Comparison of ENCODE assay signal across 8 cellular contexts in genomic region chr19:2785244-2786000, GRCh38. TPM values are rescaled to one million over a fixed set of nuclear protein-coding genes. Genes with fewer than 3 reads are reported as not detected.
A peak's percentile ranks its signal among the peaks of the same experiment; 100 is the strongest.
DNase-seq lines count a peak whose midpoint lies in the region; ATAC-seq lines count a peak whose summit lies in the region.

Gene THOP1 (plus strand): TSS chr19:2785503. CDS start chr19:2785663, 160 bp downstream.

- H3K36me3 Mint-ChIP-seq in dendritic cell treated with granulocyte-macrophage colony-stimulating factor and Interleukin-4, amounts not matched to agents 40 ng/mL and 50 ng/mL, for 4 days (ENCODE audit: low read depth) = peaks cover 28% of the 10 kb centered on the region

- no peaks in the 10 kb centered on the region for H3K27me3 ChIP-seq in BLaER1

- peaks cover 57% of the 10 kb centered on the region for H3K4me1 Mint-ChIP-seq in dendritic cell treated with granulocyte-macrophage colony-stimulating factor and Interleukin-4, amounts not matched to agents 40 ng/mL and 50 ng/mL, for 4 days (ENCODE audit: low read depth)

- ATAC-seq in GM19351 (IDR thresholded peaks at IDR 0.05; ENCODE audit: unreplicated experiment) (peak; percentile 60), HG03521 (IDR thresholded peaks at IDR 0.05; ENCODE audit: unreplicated experiment) (peak; percentile 62), left lobe of liver (peak; percentile 89)

- peaks cover 49% of the 10 kb centered on the region for H3K36me3 ChIP-seq in BLaER1

- peaks cover 67% of the 10 kb centered on the region for H4K20me1 ChIP-seq in BLaER1

- H3K9me3 Mint-ChIP-seq in dendritic cell treated with granulocyte-macrophage colony-stimulating factor and Interleukin-4, amounts not matched to agents 40 ng/mL and 50 ng/mL, for 4 days = no peaks in the 10 kb centered on the region

- H3K4me3 Mint-ChIP-seq in dendritic cell treated with granulocyte-macrophage colony-stimulating factor and Interleukin-4, amounts not matched to agents 40 ng/mL and 50 ng/mL, for 4 days = peak within 1 kb of the TSS; percentile 91

- peak within 1 kb of the TSS; percentile 93 for H3K27ac ChIP-seq in BLaER1

- H3K4me3 ChIP-seq in BLaER1 = peak within 1 kb of the TSS; percentile 98

- H3K4me1 ChIP-seq in BLaER1 = peaks cover 75% of the 10 kb centered on the region

- DNase-seq in NCI-H748 treated with DMSO at 0.1 percent for 48 hours (lab: John Stamatoyannopoulos, UW) (peak; percentile 82), left lobe of liver (ENCODE audit: low spot score) (peak; percentile 99)
- DNase-seq in activated CD4-positive, alpha-beta T cell treated with anti-CD3 and anti-CD28 coated beads, Interleukin-2, amount 50 U/mL, for 24 hours (ENCODE audit: low read depth in 1 of 2, low spot score in 1 of 2) = peak; percentile 98 to 99
- peak; percentile 100 for DNase-seq in stimulated activated CD4-positive, alpha-beta T cell treated with anti-CD3 and anti-CD28 coated beads, Interleukin-2, amount 100 ng/mL, for 4 hours (ENCODE audit: low read depth)

- H3K27ac Mint-ChIP-seq in dendritic cell treated with granulocyte-macrophage colony-stimulating factor and Interleukin-4, amounts not matched to agents 40 ng/mL and 50 ng/mL, for 4 days = peak within 1 kb of the TSS; percentile 74

- no peaks in the 10 kb centered on the region for H3K9me3 ChIP-seq in BLaER1

- H3K27me3 Mint-ChIP-seq in dendritic cell treated with granulocyte-macrophage colony-stimulating factor and Interleukin-4, amounts not matched to agents 40 ng/mL and 50 ng/mL, for 4 days = no peaks in the 10 kb centered on the region

- peak within 1 kb of the TSS; percentile 95 for H3K9ac ChIP-seq in BLaER1

- H3K4me2 ChIP-seq in BLaER1 = peak within 1 kb of the TSS; percentile 99

- intact Hi-C loops in dendritic cell treated with granulocyte-macrophage colony-stimulating factor and Interleukin-4, amounts not matched to agents 40 ng/mL and 50 ng/mL, for 4 days (cut with micrococcal nuclease) = loop anchor here (1.0 kb wide), 1 partner anchor 45 kb away; the partner anchor contains the start of gene SLC39A3

RNA-seq across cellular contexts. Expression of gene THOP1, which starts in this region (rescaled TPM):
- total RNA-seq in left lobe of liver = 33.5 TPM

Comparison
In these comparisons a context has a peak if more than half of its experiments do, and no peak if none do; other contexts are left out.
1. Peak in every context shown above with its lines: DNase-seq, ATAC-seq, H3K4me3 ChIP-seq and H3K27ac ChIP-seq.